8 cellular contexts compared by ENCODE assay signal in the genomic region with DNA sequence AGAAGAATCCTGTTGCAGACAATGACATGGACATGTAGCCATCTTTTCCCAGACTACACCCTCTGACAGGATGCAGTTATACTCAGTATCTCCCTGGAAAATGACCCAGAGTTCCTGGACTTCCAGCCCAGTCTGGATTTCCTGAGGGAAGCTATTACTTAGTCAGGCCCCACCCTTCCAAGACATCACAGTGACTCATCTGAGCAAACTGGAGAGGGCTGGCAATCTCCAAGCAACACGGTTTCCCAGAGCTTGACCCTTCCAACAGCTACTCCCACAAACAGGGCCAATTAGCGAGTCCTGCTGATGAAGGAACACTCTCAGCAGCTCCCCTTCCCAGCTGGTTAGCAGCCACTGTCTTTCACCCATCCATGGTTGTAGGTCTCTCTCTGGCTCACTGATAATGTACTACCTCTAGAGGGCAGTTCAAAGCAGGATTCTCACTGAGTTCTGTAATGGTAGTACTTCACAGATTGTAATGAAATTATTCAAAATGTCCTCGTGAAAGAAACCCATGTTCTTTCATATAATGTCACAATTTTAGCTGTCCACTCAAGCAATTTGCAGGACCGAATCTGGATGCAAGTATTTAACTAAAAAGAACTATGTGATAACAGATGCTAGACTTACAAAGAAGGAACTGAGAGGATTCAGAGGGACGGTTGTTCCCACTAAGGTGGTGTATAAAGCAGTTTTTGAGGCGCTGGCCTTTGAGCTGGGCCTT.
DNase-seq lines count a peak whose midpoint lies in the region; ATAC-seq, FAIRE-seq and TF ChIP-seq lines count a peak whose summit lies in the region.

No MANE protein-coding gene starts in this region.

- RAD21 ChIA-PET in HCT116 (lab: Charles Lee; ENCODE audit: low non-redundant PET in 1 of 2, low total read pairs in 2 of 2, uncharacterized antibody in 2 of 2, unreplicated experiment in 2 of 2): interaction anchor here (0.8 to 2.1 kb wide), 3 partner anchors 142 to 163 kb away, joined by 4 to 13 read pairs (median 8); no protein-coding TSS in a partner anchor

- no peaks in the 10 kb centered on the region for H3K36me3 ChIP-seq in HCT116 (ENCODE audit: control insufficient read depth in 1 of 2, insufficient read depth in 2 of 2, low read length in 2 of 2)
- H3K36me3 ChIP-seq in body of pancreas (replicated peaks in 1 of 2; ENCODE audit: insufficient read depth in 1 of 2, low read depth in 2 of 2): no peaks in the 10 kb centered on the region
- H3K36me3 ChIP-seq in smooth muscle cell (ENCODE audit: low read depth): no peaks in the 10 kb centered on the region

- peak overlapping the region; percentile 18 for H3K9ac ChIP-seq in HCT116 (ENCODE audit: low read length)
- peak overlapping the region; percentile 38 for H3K9ac ChIP-seq in smooth muscle cell (ENCODE audit: low read depth)

- TF ChIP-seq POLR2A in HCT116 (IDR thresholded peaks at IDR 0.05; ENCODE audit: borderline replicate concordance, extremely low read depth, insufficient read depth, insufficient read length) (peak; percentile 16), body of pancreas (IDR thresholded peaks at IDR 0.05) (no peak), GM12892 (IDR thresholded peaks at IDR 0.05; ENCODE audit: low read depth, low read length) (no peak)

- H3K4me2 ChIP-seq in HCT116 (ENCODE audit: low read length): peak overlapping the region; percentile 50
- H3K4me2 ChIP-seq in smooth muscle cell: peak overlapping the region; percentile 74

- BruUV-seq in HCT116 (replicated peaks; lab: Mats Ljungman, UMichigan): no TSS peak

- peaks cover 13% of the 10 kb centered on the region for H3F3A ChIP-seq in smooth muscle cell (ENCODE audit: low read depth)

- WGBS in body of pancreas, 2 donors: 41 to 46% methylated on average over 6 of the region's 6 CpGs
- WGBS in smooth muscle cell (ENCODE audit: low lambda C conversion rate): 29% methylated on average over 6 of the region's 6 CpGs

- H3K27me3 ChIP-seq in HCT116 (ENCODE audit: insufficient read depth, low read length) (no peaks in the 10 kb centered on the region), body of pancreas (no peaks in the 10 kb centered on the region), smooth muscle cell (ENCODE audit: low read depth) (no peaks in the 10 kb centered on the region)

- H3K27ac ChIP-seq in HCT116 (ENCODE audit: low read depth, low read length) (peak overlapping the region; percentile 12; the same call in 1 of the 2 replicates), body of pancreas (no peak overlapping the region), smooth muscle cell (ENCODE audit: low read depth) (peak overlapping the region; percentile 82)

- H3K4me3 ChIP-seq in HCT116 (replicated peaks in 1 of 2; ENCODE audit: low read depth in 1 of 2, low read length in 2 of 2) (peak overlapping the region in 1 of 2 experiments; percentile 3; a peak in 2 of 4 replicates), body of pancreas (no peak overlapping the region), smooth muscle cell (no peak overlapping the region)

- H2AFZ ChIP-seq in HCT116 (ENCODE audit: low read depth, low read length, poor library complexity, severe bottlenecking) (peak overlapping the region; percentile 90), smooth muscle cell (ENCODE audit: low read depth) (peak overlapping the region; percentile 83)

- POLR2A ChIA-PET in HCT116 (lab: Charles Lee): interaction anchor here (0.8 to 2.2 kb wide), 8 partner anchors 12 to 173 kb away, joined by 3 to 14 read pairs (median 3); a partner anchor contains a TSS

- TF ChIP-seq CTCF in HCT116 (IDR thresholded peaks at IDR 0.05 in 2 of 3, conservative IDR thresholded peaks at IDR 0.05 in 1 of 3; ENCODE audit: borderline replicate concordance in 1 of 3, insufficient read depth in 1 of 3, low read depth in 2 of 3, low read length in 2 of 3) (peak; percentile 52 to 75 (median 69); a peak in 5 of 6 replicates), body of pancreas (IDR thresholded peaks at IDR 0.05) (peak; percentile 35 to 71 (median 59)), smooth muscle cell (IDR thresholded peaks at IDR 0.05; ENCODE audit: borderline replicate concordance, insufficient read depth, poor library complexity, severe bottlenecking) (peak; percentile 49)

- CTCF ChIA-PET in HCT116 (lab: Charles Lee): interaction anchor here (0.5 to 2.4 kb wide), 14 partner anchors 9 to 629 kb away, joined by 3 to 21 read pairs (median 4); a partner anchor contains a TSS

- ATAC-seq in Right ventricle myocardium inferior (peak; percentile 90), HCT116 (peak; percentile 98), body of pancreas (peak; percentile 81)

- H3K4me1 ChIP-seq in HCT116 (ENCODE audit: control insufficient read depth in 1 of 2, insufficient read depth in 2 of 2, low read length in 2 of 2) (peaks cover 10 to 19% of the 10 kb centered on the region in 2 experiments; a peak in 3 of 4 replicates), body of pancreas (peaks cover 4% of the 10 kb centered on the region), smooth muscle cell (ENCODE audit: low read depth) (peaks cover 5% of the 10 kb centered on the region)

- intact Hi-C loops in Right ventricle myocardium inferior (cut with DNase I) (loop anchor here (5.0 kb wide), 1 partner anchor 143 kb away; a partner anchor contains a TSS), cardiac septum (cut with DNase I) (loop anchor here (2.0 to 5.0 kb wide), 3 partner anchors 143 to 190 kb away; a partner anchor contains a TSS), HCT116 (cut with micrococcal nuclease) (loop anchor here (5.0 kb wide), 1 partner anchor 143 kb away; a partner anchor contains a TSS), body of pancreas (cut with DNase I) (loop anchor here (10.0 kb wide), 1 partner anchor 166 kb away; no protein-coding TSS in a partner anchor)

- peak; percentile 74 for TF ChIP-seq RAD21 in HCT116 (IDR thresholded peaks at IDR 0.05; ENCODE audit: low read depth)

- H3K9me3 ChIP-seq in HCT116 (ENCODE audit: control insufficient read depth in 1 of 2, insufficient read depth in 1 of 2, low read depth in 1 of 2, low read length in 2 of 2) (no peaks in the 10 kb centered on the region), body of pancreas (no peaks in the 10 kb centered on the region), smooth muscle cell (replicated peaks; ENCODE audit: low read depth) (no peaks in the 10 kb centered on the region)

- H4K20me1 ChIP-seq in HCT116 (ENCODE audit: insufficient read depth): no peaks in the 10 kb centered on the region
- H4K20me1 ChIP-seq in smooth muscle cell (ENCODE audit: low read depth): no peaks in the 10 kb centered on the region

- H3K79me2 ChIP-seq in HCT116 (ENCODE audit: insufficient read depth, low read length): no peaks in the 10 kb centered on the region
- no peaks in the 10 kb centered on the region for H3K79me2 ChIP-seq in smooth muscle cell (ENCODE audit: low read depth)

- DNase-seq in Right ventricle myocardium inferior (ENCODE audit: missing footprints) (no peak), cardiac septum (ENCODE audit: low spot score) (no peak), HCT116 (ENCODE audit: low read depth, low spot score) (peak; percentile 76), NCI-H446 (lab: John Stamatoyannopoulos, UW) (peak; percentile 40 to 77), body of pancreas (peak; percentile 22 to 59 (median 33)), inferior parietal cortex (ENCODE audit: extremely low spot score) (peak; percentile 69), smooth muscle cell (lab: John Stamatoyannopoulos, UW; ENCODE audit: unreplicated experiment) (peak; percentile 8), GM12892 (ENCODE audit: insufficient read length) (no peak)

- H3K9me2 ChIP-seq in HCT116 (ENCODE audit: insufficient read depth): no peaks in the 10 kb centered on the region

- FAIRE-seq in GM12892 (lab: Jason Lieb, UNC): no peak

TF ChIP-seq in HCT116, 20 proteins besides CTCF, POLR2A, EP300 and RAD21:
- peak; percentile 17 for TF ChIP-seq CEBPB (IDR thresholded peaks at IDR 0.05; ENCODE audit: low read depth)
- TF ChIP-seq, protein P1, sequence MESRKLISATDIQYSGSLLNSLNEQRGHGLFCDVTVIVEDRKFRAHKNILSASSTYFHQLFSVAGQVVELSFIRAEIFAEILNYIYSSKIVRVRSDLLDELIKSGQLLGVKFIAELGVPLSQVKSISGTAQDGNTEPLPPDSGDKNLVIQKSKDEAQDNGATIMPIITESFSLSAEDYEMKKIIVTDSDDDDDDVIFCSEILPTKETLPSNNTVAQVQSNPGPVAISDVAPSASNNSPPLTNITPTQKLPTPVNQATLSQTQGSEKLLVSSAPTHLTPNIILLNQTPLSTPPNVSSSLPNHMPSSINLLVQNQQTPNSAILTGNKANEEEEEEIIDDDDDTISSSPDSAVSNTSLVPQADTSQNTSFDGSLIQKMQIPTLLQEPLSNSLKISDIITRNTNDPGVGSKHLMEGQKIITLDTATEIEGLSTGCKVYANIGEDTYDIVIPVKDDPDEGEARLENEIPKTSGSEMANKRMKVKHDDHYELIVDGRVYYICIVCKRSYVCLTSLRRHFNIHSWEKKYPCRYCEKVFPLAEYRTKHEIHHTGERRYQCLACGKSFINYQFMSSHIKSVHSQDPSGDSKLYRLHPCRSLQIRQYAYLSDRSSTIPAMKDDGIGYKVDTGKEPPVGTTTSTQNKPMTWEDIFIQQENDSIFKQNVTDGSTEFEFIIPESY (IDR thresholded peaks at IDR 0.05; ENCODE audit: extremely low read depth, insufficient replicate concordance, low read length): no peak
- TF ChIP-seq SP1 (IDR thresholded peaks at IDR 0.05; ENCODE audit: low read depth): peak; percentile 40; the same call in 1 of the 2 replicates
- no peak for TF ChIP-seq YY1 (IDR thresholded peaks at IDR 0.05; ENCODE audit: extremely low read depth, insufficient replicate concordance, low read depth, low read length)
- peak; percentile 64 for TF ChIP-seq FOSL1 (IDR thresholded peaks at IDR 0.05; ENCODE audit: low read depth)
- peak; percentile 47 for TF ChIP-seq JUND (IDR thresholded peaks at IDR 0.05)
- TF ChIP-seq, protein P2, sequence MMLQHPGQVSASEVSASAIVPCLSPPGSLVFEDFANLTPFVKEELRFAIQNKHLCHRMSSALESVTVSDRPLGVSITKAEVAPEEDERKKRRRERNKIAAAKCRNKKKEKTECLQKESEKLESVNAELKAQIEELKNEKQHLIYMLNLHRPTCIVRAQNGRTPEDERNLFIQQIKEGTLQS (IDR thresholded peaks at IDR 0.05): no peak
- peak; percentile 75 for TF ChIP-seq CBX3 (IDR thresholded peaks at IDR 0.05; ENCODE audit: low read depth)
- TF ChIP-seq EZH2 (IDR thresholded peaks at IDR 0.05): no peak
- TF ChIP-seq, protein P3, sequence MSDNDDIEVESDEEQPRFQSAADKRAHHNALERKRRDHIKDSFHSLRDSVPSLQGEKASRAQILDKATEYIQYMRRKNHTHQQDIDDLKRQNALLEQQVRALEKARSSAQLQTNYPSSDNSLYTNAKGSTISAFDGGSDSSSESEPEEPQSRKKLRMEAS (IDR thresholded peaks at IDR 0.05): 0 out of 2 replicates have a peak, but pooled peaks have one; percentile 30
- TF ChIP-seq SRF (IDR thresholded peaks at IDR 0.05; ENCODE audit: low read depth): no peak

Comparison
In these comparisons a context has a peak if more than half of its experiments do, and no peak if none do; other contexts are left out.
1. DNase-seq: peak in HCT116 (single experiment), NCI-H446 (2 of 2), body of pancreas (4 of 4), inferior parietal cortex (single experiment) and smooth muscle cell (single experiment); none in Right ventricle myocardium inferior (single experiment), cardiac septum (single experiment) and GM12892 (single experiment).
2. H3K27ac ChIP-seq: peak in HCT116 (single experiment) and smooth muscle cell (single experiment); none in body of pancreas (0 of 4).
3. Peak in every context shown above with its lines, with median percentiles within 50 percentile points of each other: ATAC-seq and CTCF ChIP-seq.